Comparison of ENCODE assay signal across 8 cellular contexts in genomic region chr10:79346388-79347225, GRCh38. TPM values are rescaled to one million over a fixed set of nuclear protein-coding genes. Genes with fewer than 3 reads are reported as not detected.
A peak's percentile ranks its signal among the peaks of the same experiment; 100 is the strongest.
DNase-seq lines count a peak whose midpoint lies in the region; ATAC-seq and TF ChIP-seq lines count a peak whose summit lies in the region.

No MANE protein-coding gene starts in this region.

- H3K4me3 ChIP-seq in iPS-18c (ENCODE audit: insufficient read depth, low read depth, low read length) (peak overlapping the region; percentile 84; the same call in 1 of the 2 replicates), suprapubic skin (peak overlapping the region; percentile 74)

- WGBS in suprapubic skin = 60% methylated on average over 10 of the region's 12 CpGs

- peaks cover 34% of the 10 kb centered on the region for H3K36me3 Mint-ChIP-seq in activated naive CD4-positive, alpha-beta T cell treated with anti-CD3 and anti-CD28 coated beads for 36 hours (ENCODE audit: low read depth)
- peaks cover 3% of the 10 kb centered on the region for H3K36me3 Mint-ChIP-seq in T-helper 17 cell (ENCODE audit: low read depth)

- no peaks in the 10 kb centered on the region for H3K27me3 Mint-ChIP-seq in activated naive CD4-positive, alpha-beta T cell treated with anti-CD3 and anti-CD28 coated beads for 36 hours (ENCODE audit: low read depth)
- no peaks in the 10 kb centered on the region for H3K27me3 Mint-ChIP-seq in T-helper 17 cell

- no peaks in the 10 kb centered on the region for H3K9me3 Mint-ChIP-seq in activated naive CD4-positive, alpha-beta T cell treated with anti-CD3 and anti-CD28 coated beads for 36 hours

- DNase-seq in activated naive CD4-positive, alpha-beta T cell treated with anti-CD3 and anti-CD28 coated beads for 36 hours = no peak
- DNase-seq in activated naive CD4-positive, alpha-beta T cell treated with Interleukin-2 at 50 U/mL for 16 hours = no peak
- DNase-seq in T-helper 17 cell = no peak
- peak in 1 of 2 donors; percentile 71 for DNase-seq in suprapubic skin (ENCODE audit: low spot score in 2 of 2)
- DNase-seq in GDM1 (lab: John Stamatoyannopoulos, UW) = no peak
- no peak for DNase-seq in COR-L47 (lab: John Stamatoyannopoulos, UW)

- H3K4me1 Mint-ChIP-seq in activated naive CD4-positive, alpha-beta T cell treated with anti-CD3 and anti-CD28 coated beads for 36 hours (ENCODE audit: low read depth) = peaks cover 32% of the 10 kb centered on the region
- peaks cover 30% of the 10 kb centered on the region for H3K4me1 Mint-ChIP-seq in T-helper 17 cell

- no peak for TF ChIP-seq POLR2A in suprapubic skin (IDR thresholded peaks at IDR 0.05)

- no peak for ATAC-seq in T-helper 17 cell
- no peak for ATAC-seq in GM19324 (IDR thresholded peaks at IDR 0.05; ENCODE audit: low FRiP score, unreplicated experiment)

- CTCF ChIA-PET in activated naive CD4-positive, alpha-beta T cell treated with anti-CD3 and anti-CD28 coated beads for 36 hours (lab: Charles Lee) = interaction anchor here (0.6 to 4.6 kb wide), 14 partner anchors 12 to 972 kb away, joined by 3 to 43 read pairs (median 4); no protein-coding TSS in a partner anchor

- peaks cover 46% of the 10 kb centered on the region for H3K4me1 ChIP-seq in suprapubic skin

- H3K27ac ChIP-seq in suprapubic skin = no peak overlapping the region

- H3K27me3 ChIP-seq in suprapubic skin = no peaks in the 10 kb centered on the region

- intact Hi-C loops in activated naive CD4-positive, alpha-beta T cell treated with anti-CD3 and anti-CD28 coated beads for 36 hours (cut with micrococcal nuclease) = loop anchor here (1.0 to 2.0 kb wide), 6 partner anchors 15 to 858 kb away; partner anchors contain the start of genes ANXA11 and ZCCHC24

- peaks cover 27% of the 10 kb centered on the region for H3K36me3 ChIP-seq in suprapubic skin

- peak overlapping the region; percentile 95 for H3K27ac Mint-ChIP-seq in activated naive CD4-positive, alpha-beta T cell treated with anti-CD3 and anti-CD28 coated beads for 36 hours
- H3K27ac Mint-ChIP-seq in T-helper 17 cell = peak overlapping the region; percentile 84

- no peak for TF ChIP-seq CTCF in suprapubic skin (IDR thresholded peaks at IDR 0.05)

- H3K4me3 Mint-ChIP-seq in activated naive CD4-positive, alpha-beta T cell treated with anti-CD3 and anti-CD28 coated beads for 36 hours = peak overlapping the region; percentile 89
- no peak overlapping the region for H3K4me3 Mint-ChIP-seq in T-helper 17 cell

- no peak for TF ChIP-seq EP300 in suprapubic skin (IDR thresholded peaks at IDR 0.05)

- H3K9me3 ChIP-seq in T-helper 17 cell (ENCODE audit: control insufficient read depth, low read length, poor library complexity, severe bottlenecking) = no peaks in the 10 kb centered on the region
- H3K9me3 ChIP-seq in iPS-18c (ENCODE audit: control insufficient read depth, insufficient read depth, low read length) = no peaks in the 10 kb centered on the region
- H3K9me3 ChIP-seq in suprapubic skin = no peaks in the 10 kb centered on the region

RNA-seq across cellular contexts. Expression of gene PPIF, which starts 0.7 kb away (rescaled TPM):
- total RNA-seq in activated naive CD4-positive, alpha-beta T cell treated with anti-CD3 and anti-CD28 coated beads for 36 hours = 10 to 100 TPM; 94.1 to 95.6 TPM
- 10 to 100 TPM; 59.4 to 82.3 TPM for total RNA-seq in T-helper 17 cell
- 10 to 100 TPM; 41.0 to 92.8 (median 71.1) TPM for total RNA-seq in suprapubic skin
